Comparison of ENCODE assay signal across 19 cellular contexts in the genomic region with DNA sequence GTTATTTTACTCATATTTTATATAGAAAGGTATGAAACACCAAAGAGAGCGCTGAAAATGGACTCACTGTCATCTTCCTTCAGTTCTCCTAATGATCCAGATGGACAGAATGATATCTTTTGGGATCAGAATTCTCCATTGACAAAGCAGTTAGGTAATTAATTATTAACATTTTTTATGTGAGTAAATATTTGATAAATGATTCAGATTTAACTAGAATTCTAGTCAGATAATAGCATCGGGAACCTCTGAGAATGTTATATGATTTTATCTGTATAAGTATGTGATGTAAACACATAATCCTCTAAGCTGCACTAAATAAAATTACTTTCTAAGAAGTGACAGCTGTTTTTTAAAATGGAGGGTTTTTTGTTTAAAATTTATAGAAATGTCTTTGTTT. TPM values are rescaled to one million over a fixed set of nuclear protein-coding genes. Genes with fewer than 3 reads are reported as not detected.
DNase-seq lines count a peak whose midpoint lies in the region; ATAC-seq, FAIRE-seq and TF ChIP-seq lines count a peak whose summit lies in the region.
"Had no signal": no experiment of that assay in that cellular context is flagged by ENCODE, and none has a peak within 500 bp of the region (broad histone marks: within the 10 kb centered on the region; RNA-seq: fewer than 3 reads in every experiment).

No MANE protein-coding gene starts in this region.

- no peaks in the 10 kb centered on the region for H3F3A ChIP-seq in Loucy (ENCODE audit: low read depth)

- H3K9me3 Mint-ChIP-seq in osteocyte (ENCODE audit: unreplicated experiment): no peaks in the 10 kb centered on the region
- H3K9me3 Mint-ChIP-seq: activated B cell treated with CpG ODN at 0.5 μM for 24 hours; stimulated activated effector memory CD8-positive, alpha-beta T cell treated with anti-CD3 and anti-CD28 coated beads, Interleukin-12 subunit alpha, Interleukin-12 subunit beta, amount 100 ng/mL, for 72 hours had no signal

- RAD21 ChIA-PET in GM12878 (lab: Charles Lee; ENCODE audit: unreplicated experiment): no interaction called here

- H4K20me1 ChIP-seq in Loucy (ENCODE audit: insufficient read depth, low read length, poor library complexity, severe bottlenecking) (peaks cover 5% of the 10 kb centered on the region), GM12878 (ENCODE audit: control insufficient read depth, insufficient read depth) (no peaks in the 10 kb centered on the region)

- H3K36me3 ChIP-seq in ES-I3 (ENCODE audit: insufficient read depth, low read length): peaks cover 5% of the 10 kb centered on the region; the same call in 1 of the 2 replicates
- H3K36me3 ChIP-seq in Loucy (ENCODE audit: insufficient read depth, low read length): no peaks in the 10 kb centered on the region
- H3K36me3 ChIP-seq in GM12878 (ENCODE audit: control insufficient read depth in 2 of 2, insufficient read depth in 2 of 2, low read length in 1 of 2): peaks cover 0 to 8% of the 10 kb centered on the region in 2 experiments; a peak in 2 of 4 replicates

- H3K4me1 ChIP-seq in ES-I3 (ENCODE audit: insufficient read depth, low read length) (peaks cover 22% of the 10 kb centered on the region; the same call in 1 of the 2 replicates), Loucy (ENCODE audit: insufficient read depth, low read length, poor library complexity, severe bottlenecking) (peaks cover 32% of the 10 kb centered on the region), GM12878 (ENCODE audit: control insufficient read depth, insufficient read depth, low read length) (no peaks in the 10 kb centered on the region)

- H3K4me1 Mint-ChIP-seq in osteocyte (ENCODE audit: unreplicated experiment): peaks cover 68% of the 10 kb centered on the region

- no peak overlapping the region for H3K4me3 Mint-ChIP-seq in osteocyte (ENCODE audit: unreplicated experiment)

- ATAC-seq in GM12878: no peak
- ATAC-seq: stimulated activated effector memory CD8-positive, alpha-beta T cell treated with anti-CD3 and anti-CD28 coated beads, Interleukin-12 subunit alpha, Interleukin-12 subunit beta, amount 100 ng/mL, for 72 hours had no signal

- WGBS in GM12878 (ENCODE audit: insufficient coverage, insufficient replicate concordance, low lambda C conversion rate, missing lambda C conversion rate): 93% methylated on average over 2 of the region's 2 CpGs

- H3K4me2 ChIP-seq in Loucy (ENCODE audit: low read depth, low read length, poor library complexity, severe bottlenecking): peak overlapping the region; percentile 85
- H3K4me2 ChIP-seq in GM12878 (ENCODE audit: control insufficient read depth, insufficient read depth): 0 out of 2 replicates have a peak overlapping the region, but pooled peaks have one; percentile 33

- SMC1A ChIA-PET in GM12878 (lab: Charles Lee; ENCODE audit: uncharacterized antibody, unreplicated experiment): no interaction called here

- no peak for TF ChIP-seq EP300 in GM12878 (IDR thresholded peaks at IDR 0.05; ENCODE audit: borderline replicate concordance in 1 of 2, control insufficient read depth in 1 of 2, low read depth in 2 of 2, low read length in 2 of 2)

- no peak for FAIRE-seq in GM12878 (lab: Jason Lieb, UNC)
- FAIRE-seq: endometrium, urothelium cell line had no signal

- POLR2A ChIA-PET in GM12878 (lab: Charles Lee): interaction anchor here (0.6 kb wide), 1 partner anchor 1160 kb away, joined by 3 read pairs; no protein-coding TSS in a partner anchor

- TF ChIP-seq RAD21 in GM12878 (IDR thresholded peaks at IDR 0.05; ENCODE audit: insufficient read depth, low read depth, low read length): no peak

- H3K9ac ChIP-seq in ES-I3 (ENCODE audit: low read depth, low read length) (peak overlapping the region; percentile 99), Loucy (ENCODE audit: low read depth, low read length, poor library complexity, severe bottlenecking) (no peak overlapping the region), GM12878 (ENCODE audit: control insufficient read depth, insufficient read depth, low read length) (no peak overlapping the region)

- CTCF ChIA-PET in GM12878 (lab: Yijun Ruan, JAX): no interaction called here

- TF ChIP-seq POLR2A in GM12878 (IDR thresholded peaks at IDR 0.05; ENCODE audit: low read depth, low read length): no peak

- H3K9me3 ChIP-seq in ES-I3 (ENCODE audit: control insufficient read depth, insufficient read depth, low read length) (no peaks in the 10 kb centered on the region), Loucy (ENCODE audit: insufficient read depth, low read depth, low read length) (no peaks in the 10 kb centered on the region), GM12878 (replicated peaks; ENCODE audit: control insufficient read depth, insufficient read depth, low read length) (no peaks in the 10 kb centered on the region)

- H2AFZ ChIP-seq in Loucy (ENCODE audit: low read length) (no peak overlapping the region), GM12878 (ENCODE audit: control insufficient read depth, low read depth, low read length) (no peak overlapping the region)

- peaks cover 14% of the 10 kb centered on the region for H3K36me3 Mint-ChIP-seq in osteocyte (ENCODE audit: unreplicated experiment)

- no peaks in the 10 kb centered on the region for H3K9me2 ChIP-seq in Loucy (replicated peaks; ENCODE audit: low read depth, low read length)

- DNase-seq in GM12878 (ENCODE audit: low read depth, low spot score) (no peak), osteocyte (ENCODE audit: extremely low spot score, unreplicated experiment) (no peak), NCI-H345 (lab: John Stamatoyannopoulos, UW) (no peak), GM03348 (ENCODE audit: low spot score) (no peak), DMS 273 treated with DMSO at 0.1 percent for 48 hours (lab: John Stamatoyannopoulos, UW) (no peak)
- DNase-seq: activated B cell treated with CpG ODN at 0.5 μM for 24 hours; activated CD8-positive, alpha-beta memory T cell treated with anti-CD3 and anti-CD28 coated beads, Interleukin-2, amount 50 U/mL, for 48 hours; cerebellar nuclear complex; COR-L47; H7; NCI-H2081 treated with DMSO at 0.1 percent for 48 hours; NK-92 treated with Interleukin-12 subunit alpha and Interleukin-12 subunit beta, amount 100 ng/mL, for 24 hours; stimulated activated CD4-positive, alpha-beta T cell treated with anti-CD3 and anti-CD28 coated beads, Interleukin-4, amount 100 ng/mL, for 4 hours; SW 1271 had no signal

- intact Hi-C loops in GM12878 (cut with micrococcal nuclease; ENCODE audit: unreplicated experiment): loop anchor here (10.0 kb wide), 1 partner anchor 656 kb away; no protein-coding TSS in a partner anchor

- no peaks in the 10 kb centered on the region for H3K27me3 Mint-ChIP-seq in osteocyte (ENCODE audit: unreplicated experiment)
- H3K27me3 Mint-ChIP-seq: activated B cell treated with CpG ODN at 0.5 μM for 24 hours had no signal

- no TSS peak for BruUV-seq in GM12878 (replicated peaks; lab: Mats Ljungman, UMichigan)

- H3K27ac ChIP-seq in GM12878 (ENCODE audit: control insufficient read depth, insufficient read depth): no peak overlapping the region

- in situ Hi-C loops in GM12878 (cut with MboI): no loop called here

- peak overlapping the region; percentile 44 for H3K27ac Mint-ChIP-seq in osteocyte (ENCODE audit: unreplicated experiment)
- H3K27ac Mint-ChIP-seq: activated B cell treated with CpG ODN at 0.5 μM for 24 hours had no signal

- H3K79me2 ChIP-seq in Loucy (ENCODE audit: insufficient read depth, low read length): peaks cover 39% of the 10 kb centered on the region
- peaks cover 18% of the 10 kb centered on the region for H3K79me2 ChIP-seq in GM12878 (ENCODE audit: control insufficient read depth, insufficient read depth, low read length)

- H3K4me3 ChIP-seq in Loucy (ENCODE audit: low read length, poor library complexity, severe bottlenecking) (peak overlapping the region; percentile 84), GM12878 (no peak overlapping the region)

- TF ChIP-seq CTCF in Loucy (conservative IDR thresholded peaks at IDR 0.05; ENCODE audit: low read length): no peak
- TF ChIP-seq CTCF in GM12878 (IDR thresholded peaks at IDR 0.05 in 2 of 3, conservative IDR thresholded peaks at IDR 0.05 in 1 of 3; ENCODE audit: control insufficient read depth in 2 of 3, extremely low read depth in 1 of 3, insufficient read depth in 1 of 3, low read depth in 3 of 3, low read length in 3 of 3): no peak
- no peak for TF ChIP-seq CTCF in osteocyte (IDR thresholded peaks at IDR 0.05)

- H3K27me3 ChIP-seq in Loucy (ENCODE audit: insufficient read depth, low read length, poor library complexity, severe bottlenecking) (no peaks in the 10 kb centered on the region), GM12878 (replicated peaks in 1 of 2; ENCODE audit: control insufficient read depth in 2 of 2, insufficient read depth in 2 of 2, low read length in 1 of 2) (no peaks in the 10 kb centered on the region)

TF ChIP-seq in GM12878, 131 proteins besides CTCF, POLR2A, EP300 and RAD21 (continues in another document):
- TF ChIP-seq USF2 (IDR thresholded peaks at IDR 0.05; ENCODE audit: borderline replicate concordance, low read depth, low read length): no peak
- TF ChIP-seq ZNF384 (IDR thresholded peaks at IDR 0.05; ENCODE audit: borderline replicate concordance, low read depth, low read length): no peak

RNA-seq across cellular contexts. Expression of gene ETAA1, which starts 2.0 kb away (rescaled TPM):
- total RNA-seq in GM12878 (2013; cell fraction: nucleolus; rRNA removed): 66.0 and 72.4 TPM in 2 replicates
- total RNA-seq in GM12878 (2014; rRNA removed) (13.3 and 20.8 TPM in 2 replicates), GM12878 (2014; rRNA removed; fragmentation: Illumina TruSeq; extraction: Trizol) (24.2 TPM in 2 replicates), GM12878 (2021) (11.4 and 11.7 TPM in 2 replicates), osteocyte (16.2 and 17.0 TPM in 2 replicates)
- polyA plus RNA-seq in GM12878 (2011; ENCODE audit: low read depth): 3.9 TPM
- polyA plus RNA-seq in GM12878 (2011; rRNA removed) (17.1 and 32.7 TPM in 2 replicates), GM12878 (2014; fragmentation: Illumina TruSeq; extraction: Trizol) (19.1 and 24.1 TPM in 2 replicates), GM12878 (2014; fragmentation: Nextera tagmentation; extraction: Ambion mirVana) (1 to 10 TPM; 4.2 to 5.2 TPM), GM12878 (2014; rRNA removed) (9.0 and 10.3 TPM in 2 replicates), GM12878 (2016; fragmentation: Nextera tagmentation; extraction: Ambion mirVana) (10 to 100 TPM; 13.6 to 14.4 TPM)
- 3.6 and 4.2 TPM in 2 replicates for polyA plus RNA-seq in GM12878 (2011; cell fraction: cytosol; rRNA removed)
- polyA plus RNA-seq in GM12878 (2011; cell fraction: nucleus; rRNA removed): 13.7 and 14.0 TPM in 2 replicates
- polyA plus RNA-seq in GM12878 (2012): 7.4 and 10.8 TPM in 2 replicates
- 7.4 and 14.6 TPM in 2 replicates for polyA minus RNA-seq in GM12878 (2011; rRNA and poly(A)+ RNA removed)
- polyA minus RNA-seq in GM12878 (2011; cell fraction: cytosol; rRNA and poly(A)+ RNA removed): 3.7 and 5.3 TPM in 2 replicates
- 19.3 and 23.5 TPM in 2 replicates for polyA minus RNA-seq in GM12878 (2011; cell fraction: nucleus; rRNA and poly(A)+ RNA removed)
